In genomic region chr3:88263417-88264116, GRCh38 we compare ENCODE assay signal across 19 cellular contexts.
A peak's percentile ranks its signal among the peaks of the same experiment; 100 is the strongest.
DNase-seq lines count a peak whose midpoint lies in the region; TF ChIP-seq lines count a peak whose summit lies in the region.
"Had no signal": no experiment of that assay in that cellular context is flagged by ENCODE, and none has a peak within 500 bp of the region (broad histone marks: within the 10 kb centered on the region; RNA-seq: fewer than 3 reads in every experiment).

No MANE protein-coding gene starts in this region.

- 81 to 87% methylated on average over 8 of the region's 8 CpGs for WGBS in thyroid gland, 2 donors

- TF ChIP-seq CTCF in neural cell (IDR thresholded peaks at IDR 0.05; ENCODE audit: poor library complexity, severe bottlenecking), result no peak
- TF ChIP-seq CTCF in thyroid gland (IDR thresholded peaks at IDR 0.05), result no peak

- H3K4me3 ChIP-seq in ACC112 (ENCODE audit: low read depth, low read length) (no peak overlapping the region), neural cell (ENCODE audit: low read length) (no peak overlapping the region), thyroid gland (replicated peaks in 1 of 3) (no peak overlapping the region)
- H3K4me3 ChIP-seq: A549 had no signal

- no peak for TF ChIP-seq POLR2A in thyroid gland (IDR thresholded peaks at IDR 0.05)

- no peaks in the 10 kb centered on the region for H3K9me3 ChIP-seq in neural cell (ENCODE audit: low read length)
- H3K9me3 ChIP-seq in thyroid gland, result no peaks in the 10 kb centered on the region
- H3K9me3 ChIP-seq: A549, SK-N-SH had no signal

- peak; percentile 15 for DNase-seq in LHCN-M2 (ENCODE audit: low read depth)
- peak; percentile 2 for DNase-seq in UCSD-AML1 (lab: John Stamatoyannopoulos, UW; ENCODE audit: unreplicated experiment)
- no peak for DNase-seq in GF-D8 (lab: John Stamatoyannopoulos, UW)
- DNase-seq in thyroid gland, result no peak
- DNase-seq in activated effector memory CD4-positive, alpha-beta T cell treated with anti-CD3 and anti-CD28 coated beads, Interleukin-2, amount 50 U/mL, for 16 hours, result no peak
- DNase-seq in HK-2 (ENCODE audit: unreplicated experiment), result no peak
- DNase-seq: AML-193; DND-41; GOT3; IMR-90; Kasumi-1; NCI-H1930; NCI-H510A; NK-92 treated with Interleukin-12 subunit alpha and Interleukin-12 subunit beta, amount 100 ng/mL, for 24 hours; OCI-M1; SK-N-SH had no signal

- no peak for TF ChIP-seq RAD21 in neural cell (conservative IDR thresholded peaks at IDR 0.05)

- no peak overlapping the region for H3K27ac ChIP-seq in ACC112 (ENCODE audit: low read depth, low read length)
- peak overlapping the region; percentile 54 for H3K27ac ChIP-seq in neural cell (ENCODE audit: low read length)
- H3K27ac ChIP-seq in thyroid gland, result no peak overlapping the region
- H3K27ac ChIP-seq: A549 had no signal

- H3K4me1 ChIP-seq in ACC112 (ENCODE audit: control insufficient read depth, insufficient read depth, low read length, unreplicated experiment) (no peaks in the 10 kb centered on the region), thyroid gland (no peaks in the 10 kb centered on the region)
- H3K4me1 ChIP-seq: A549 had no signal

- H3K27me3 ChIP-seq in ACC112 (ENCODE audit: insufficient read depth, low read length), result no peaks in the 10 kb centered on the region
- H3K27me3 ChIP-seq in neural cell (ENCODE audit: insufficient read depth, low read depth, low read length), result no peaks in the 10 kb centered on the region
- H3K27me3 ChIP-seq in thyroid gland, result no peaks in the 10 kb centered on the region

- no peaks in the 10 kb centered on the region for H3K9me2 ChIP-seq in neural cell (ENCODE audit: insufficient read depth, low read length)
- H3K9me2 ChIP-seq: SK-N-SH had no signal

- H3K36me3 ChIP-seq in ACC112 (ENCODE audit: insufficient read depth, low read length), result no peaks in the 10 kb centered on the region
- no peaks in the 10 kb centered on the region for H3K36me3 ChIP-seq in neural cell (ENCODE audit: insufficient read depth, low read length)
- no peaks in the 10 kb centered on the region for H3K36me3 ChIP-seq in thyroid gland

- no peak overlapping the region for H3K4me2 ChIP-seq in neural cell (ENCODE audit: low read length)
- H3K4me2 ChIP-seq: A549, SK-N-SH had no signal

- no peaks in the 10 kb centered on the region for H4K20me1 ChIP-seq in neural cell (ENCODE audit: insufficient read depth)

- H2AFZ ChIP-seq in ACC112 (ENCODE audit: low read length, unreplicated experiment) (peak overlapping the region; percentile 25), neural cell (ENCODE audit: low read depth, low read length) (no peak overlapping the region)

- intact Hi-C loops in thyroid gland (cut with DNase I), result no loop called here

- no peak overlapping the region for H3K9ac ChIP-seq in neural cell (ENCODE audit: low read length)
- H3K9ac ChIP-seq: SK-N-SH had no signal

- peak; percentile 35 for TF ChIP-seq EP300 in neural cell (conservative IDR thresholded peaks at IDR 0.05; ENCODE audit: poor library complexity, severe bottlenecking)

- no peaks in the 10 kb centered on the region for H3K79me2 ChIP-seq in ACC112 (ENCODE audit: control insufficient read depth, insufficient read depth, low read length, unreplicated experiment)
- no peaks in the 10 kb centered on the region for H3K79me2 ChIP-seq in neural cell (replicated peaks; ENCODE audit: insufficient read depth, low read length)

- peaks cover 2% of the 10 kb centered on the region for H3F3A ChIP-seq in neural cell (ENCODE audit: insufficient read depth, low read length, poor library complexity, severe bottlenecking)

TF ChIP-seq in neural cell, 6 proteins besides CTCF, POLR2A, EP300 and RAD21:
- TF ChIP-seq TAF1 (IDR thresholded peaks at IDR 0.05; ENCODE audit: low read depth), result no peak
- no peak for TF ChIP-seq SMC3 (conservative IDR thresholded peaks at IDR 0.05; ENCODE audit: poor library complexity)
- TF ChIP-seq POLR2AphosphoS5 (IDR thresholded peaks at IDR 0.05), result no peak
- TF ChIP-seq REST (IDR thresholded peaks at IDR 0.05; ENCODE audit: borderline replicate concordance), result no peak
- TF ChIP-seq EZH2 (IDR thresholded peaks at IDR 0.05; ENCODE audit: borderline replicate concordance, insufficient read depth, low read length, poor library complexity, severe bottlenecking), result no peak
- no peak for TF ChIP-seq MXI1 (conservative IDR thresholded peaks at IDR 0.05; ENCODE audit: poor library complexity, severe bottlenecking)

Comparison
In these comparisons a context has a peak if more than half of its experiments do, and no peak if none do; other contexts are left out.
1. DNase-seq: peak in LHCN-M2 (single experiment) and UCSD-AML1 (single experiment); none in GF-D8 (single experiment), thyroid gland (0 of 2), activated effector memory CD4-positive, alpha-beta T cell treated with anti-CD3 and anti-CD28 coated beads, Interleukin-2, amount 50 U/mL, for 16 hours (single experiment) and HK-2 (single experiment).